ENCODE assay signal across 26 cellular contexts in the genomic region with DNA sequence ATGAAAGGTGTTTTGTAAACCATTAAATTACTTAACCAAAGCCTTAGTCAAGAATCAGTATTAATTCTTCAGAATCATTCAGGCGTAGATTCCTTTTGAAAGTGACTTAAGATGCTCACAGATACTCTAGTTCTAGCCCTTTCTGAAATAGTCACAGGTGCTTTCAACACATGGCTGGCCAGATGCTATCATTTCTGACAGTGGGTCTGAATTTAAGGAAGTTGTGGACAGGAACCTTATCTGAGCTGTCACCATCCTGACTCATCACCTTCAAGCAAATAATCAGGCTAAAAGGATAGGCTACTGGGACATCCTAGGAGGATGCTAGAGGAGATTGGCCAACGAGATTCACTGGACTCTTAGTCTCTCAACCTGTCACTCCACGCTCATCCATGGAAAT.
DNase-seq lines count a peak whose midpoint lies in the region; ATAC-seq and TF ChIP-seq lines count a peak whose summit lies in the region.
"Had no signal": no experiment of that assay in that cellular context is flagged by ENCODE, and none has a peak within 500 bp of the region (broad histone marks: within the 10 kb centered on the region; RNA-seq: fewer than 3 reads in every experiment).

No MANE protein-coding gene starts in this region.

- no peak overlapping the region for H3K4me3 ChIP-seq in mammary epithelial cell (replicated peaks in 1 of 3; ENCODE audit: insufficient read depth in 1 of 3, low read depth in 2 of 3, low read length in 3 of 3)
- H3K4me3 ChIP-seq: GM23338, SJSA1, skin epidermis, suprapubic skin had no signal

- ATAC-seq in GM18502 (IDR thresholded peaks at IDR 0.05; ENCODE audit: poor library complexity, unreplicated experiment): peak; percentile 44
- ATAC-seq in GM21786 (IDR thresholded peaks at IDR 0.05; ENCODE audit: unreplicated experiment): peak; percentile 75
- peak; percentile 78 for ATAC-seq in HG03354 (IDR thresholded peaks at IDR 0.05; ENCODE audit: poor library complexity, severe bottlenecking, unreplicated experiment)
- no peak for ATAC-seq in GM19023 (IDR thresholded peaks at IDR 0.05; ENCODE audit: unreplicated experiment)
- no peak for ATAC-seq in HG02885 (IDR thresholded peaks at IDR 0.05; ENCODE audit: poor library complexity, unreplicated experiment)
- ATAC-seq: activated T-cell treated with anti-CD3 and anti-CD28 coated beads, Interleukin-2, amount 50 U/mL, for 4 hours; esophagus mucosa; foreskin keratinocyte; GM23338; left colon had no signal

- H2AFZ ChIP-seq in mammary epithelial cell (ENCODE audit: low read depth, low read length): no peak overlapping the region
- H2AFZ ChIP-seq: GM23338 had no signal

- H3K79me2 ChIP-seq in mammary epithelial cell (ENCODE audit: insufficient read depth, low read length): no peaks in the 10 kb centered on the region

- no peak overlapping the region for H3K4me2 ChIP-seq in mammary epithelial cell (ENCODE audit: insufficient read depth, low read depth, low read length)
- H3K4me2 ChIP-seq: GM23338 had no signal

- DNase-seq in SKM-1 (lab: John Stamatoyannopoulos, UW; ENCODE audit: unreplicated experiment): peak; percentile 21
- DNase-seq in mammary epithelial cell: no peak
- no peak for DNase-seq in NCI-H1092 treated with DMSO at 0.1 percent for 48 hours (lab: John Stamatoyannopoulos, UW)
- DNase-seq: activated CD4-positive, alpha-beta T cell treated with anti-CD3 and anti-CD28 coated beads, Interleukin-2, amount 10 ng/mL, durations not matched to agents 24 days and 14 days; activated naive CD4-positive, alpha-beta T cell treated with anti-CD3 and anti-CD28 coated beads, Interleukin-2, amount 10 ng/mL, durations not matched to agents 7 days and 5 days; activated T-cell treated with anti-CD3 and anti-CD28 coated beads, Interleukin-2, amount 50 U/mL, for 4 hours; amniotic stem cell; DMS153; effector CD4-positive, alpha-beta T cell; foreskin keratinocyte; left colon; MM.1S; NCI-H510A; NK-92 treated with Interleukin-12 subunit alpha and Interleukin-12 subunit beta, amount 100 ng/mL, for 24 hours; stimulated activated CD4-positive, alpha-beta T cell treated with anti-CD3 and anti-CD28 coated beads, Interleukin-2, amount 100 ng/mL, for 24 hours; WERI-Rb-1 had no signal

- 59% methylated on average over 3 of the region's 3 CpGs for WGBS in mammary epithelial cell (ENCODE audit: low coverage, missing lambda C conversion rate)

- BruUV-seq in mammary epithelial cell (replicated peaks; lab: Mats Ljungman, UMichigan): no TSS peak

- H3K9me3 ChIP-seq in mammary epithelial cell (replicated peaks; ENCODE audit: insufficient read depth, low read length): no peaks in the 10 kb centered on the region
- H3K9me3 ChIP-seq: SJSA1, suprapubic skin had no signal

- CTCF ChIA-PET in mammary epithelial cell (lab: Charles Lee; ENCODE audit: low non-redundant PET): no interaction called here

- no peaks in the 10 kb centered on the region for H3K36me3 ChIP-seq in mammary epithelial cell (ENCODE audit: insufficient read depth, low read length)
- H3K36me3 ChIP-seq: SJSA1, suprapubic skin, WERI-Rb-1 had no signal

- intact Hi-C loops in mammary epithelial cell (cut with micrococcal nuclease): no loop called here

- in situ Hi-C loops in mammary epithelial cell (cut with MboI; ENCODE audit: low sequenced_read_pairs in 2 of 2): no loop called here

- H4K20me1 ChIP-seq in mammary epithelial cell (ENCODE audit: insufficient read depth, low read length): no peaks in the 10 kb centered on the region

- H3K27ac ChIP-seq in mammary epithelial cell (ENCODE audit: insufficient read depth, low read depth, low read length): no peak overlapping the region
- H3K27ac ChIP-seq: foreskin keratinocyte, SJSA1, skin epidermis, suprapubic skin, WERI-Rb-1 had no signal

- H3K27me3 ChIP-seq in mammary epithelial cell (ENCODE audit: insufficient read depth, low read length): no peaks in the 10 kb centered on the region
- H3K27me3 ChIP-seq: SJSA1, suprapubic skin had no signal

- no peak overlapping the region for H3K9ac ChIP-seq in mammary epithelial cell (ENCODE audit: insufficient read depth, low read length)

- no peak for TF ChIP-seq CTCF in mammary epithelial cell (conservative IDR thresholded peaks at IDR 0.05 in 1 of 2, IDR thresholded peaks at IDR 0.05 in 1 of 2; ENCODE audit: extremely low read depth in 1 of 2, insufficient read depth in 1 of 2, low read depth in 1 of 2, low read length in 2 of 2)

- H3K4me1 ChIP-seq in mammary epithelial cell (ENCODE audit: insufficient read depth, low read length): no peaks in the 10 kb centered on the region
- H3K4me1 ChIP-seq: foreskin keratinocyte, SJSA1, suprapubic skin had no signal

- dilution Hi-C loops in mammary epithelial cell (cut with HindIII; ENCODE audit: low sequenced_read_pairs): no loop called here

Comparison
In these comparisons a context has a peak if more than half of its experiments do, and no peak if none do; other contexts are left out.
1. ATAC-seq: peak in GM18502 (single experiment), GM21786 (single experiment) and HG03354 (single experiment); none in GM19023 (single experiment) and HG02885 (single experiment).